32 cellular contexts compared by ENCODE assay signal in genomic region chr2:137940191-137940590, GRCh38. TPM values are rescaled to one million over a fixed set of nuclear protein-coding genes. Genes with fewer than 3 reads are reported as not detected.
"Had no signal": no experiment of that assay in that cellular context is flagged by ENCODE, and none has a peak within 500 bp of the region (broad histone marks: within the 10 kb centered on the region; RNA-seq: fewer than 3 reads in every experiment).

No MANE protein-coding gene starts in this region.

- H3K4me1 Mint-ChIP-seq: activated naive CD4-positive, alpha-beta T cell treated with anti-CD3 and anti-CD28 coated beads, Interleukin-2, amount 50 U/mL, for 24 hours; activated naive CD8-positive, alpha-beta T cell treated with anti-CD3 and anti-CD28 coated beads, Interleukin-2, amount 10 ng/mL, durations not matched to agents 7 days and 5 days had no signal

- H3K36me3 ChIP-seq: ascending aorta, breast epithelium, cardiac muscle cell, esophagus muscularis mucosa, gastrocnemius medialis, heart left ventricle had no signal

- H3K4me3 Mint-ChIP-seq: activated CD8-positive, alpha-beta T cell treated with anti-CD3 and anti-CD28 coated beads for 36 hours; activated naive CD4-positive, alpha-beta T cell treated with anti-CD3 and anti-CD28 coated beads for 36 hours; activated naive CD4-positive, alpha-beta T cell treated with anti-CD3 and anti-CD28 coated beads, Interleukin-2, amount 50 U/mL, for 24 hours; activated naive CD8-positive, alpha-beta T cell treated with anti-CD3 and anti-CD28 coated beads, Interleukin-2, amount 10 ng/mL, durations not matched to agents 7 days and 5 days; activated T-helper 1 cell treated with anti-CD3 and anti-CD28 coated beads, Interleukin-12 subunit alpha, Interleukin-12 subunit beta, Interleukin-2, Interleukin-4 antibody, amounts not matched to agents 30 ng/mL and 10 ng/mL and 1 ng/mL, durations not matched to agents 14 hours and 24 hours and 36 hours; brain; effector memory CD8-positive, alpha-beta T cell had no signal

- H3K9me3 ChIP-seq: ascending aorta, breast epithelium, esophagus muscularis mucosa, gastrocnemius medialis had no signal

- H3K4me3 ChIP-seq: ascending aorta, breast epithelium, cardiac muscle cell, coronary artery, esophagus muscularis mucosa, gastrocnemius medialis, heart left ventricle had no signal

- H3K27ac Mint-ChIP-seq: activated CD8-positive, alpha-beta T cell treated with anti-CD3 and anti-CD28 coated beads for 36 hours; activated naive CD4-positive, alpha-beta T cell treated with anti-CD3 and anti-CD28 coated beads for 36 hours; activated naive CD4-positive, alpha-beta T cell treated with anti-CD3 and anti-CD28 coated beads, Interleukin-2, amount 50 U/mL, for 24 hours; activated naive CD8-positive, alpha-beta T cell treated with anti-CD3 and anti-CD28 coated beads, Interleukin-2, amount 10 ng/mL, durations not matched to agents 7 days and 5 days; activated T-helper 1 cell treated with anti-CD3 and anti-CD28 coated beads, Interleukin-12 subunit alpha, Interleukin-12 subunit beta, Interleukin-2, Interleukin-4 antibody, amounts not matched to agents 30 ng/mL and 10 ng/mL and 1 ng/mL, durations not matched to agents 14 hours and 24 hours and 36 hours; activated T-helper 2 cell treated with anti-CD3 and anti-CD28 coated beads, Interferon-gamma antibody, Interleukin-2, Interleukin-4, amounts not matched to agents 10 μg/mL and 5 μg/mL and 100 μg/mL, durations not matched to agents 14 hours and 24 hours and 36 hours; effector memory CD8-positive, alpha-beta T cell had no signal

- H3K9me3 Mint-ChIP-seq: activated CD8-positive, alpha-beta T cell treated with anti-CD3 and anti-CD28 coated beads for 36 hours; activated naive CD4-positive, alpha-beta T cell treated with anti-CD3 and anti-CD28 coated beads, Interleukin-2, amount 50 U/mL, for 24 hours; activated naive CD8-positive, alpha-beta T cell treated with anti-CD3 and anti-CD28 coated beads, Interleukin-2, amount 10 ng/mL, durations not matched to agents 7 days and 5 days; activated T-helper 1 cell treated with anti-CD3 and anti-CD28 coated beads, Interleukin-12 subunit alpha, Interleukin-12 subunit beta, Interleukin-2, Interleukin-4 antibody, amounts not matched to agents 30 ng/mL and 10 ng/mL and 1 ng/mL, durations not matched to agents 14 hours and 24 hours and 36 hours; activated T-helper 2 cell treated with anti-CD3 and anti-CD28 coated beads, Interferon-gamma antibody, Interleukin-2, Interleukin-4, amounts not matched to agents 10 μg/mL and 5 μg/mL and 100 μg/mL, durations not matched to agents 14 hours and 24 hours and 36 hours had no signal

- H3K36me3 Mint-ChIP-seq: activated naive CD4-positive, alpha-beta T cell treated with anti-CD3 and anti-CD28 coated beads, Interleukin-2, amount 50 U/mL, for 24 hours; activated naive CD8-positive, alpha-beta T cell treated with anti-CD3 and anti-CD28 coated beads, Interleukin-2, amount 10 ng/mL, durations not matched to agents 7 days and 5 days; brain had no signal

- H3K27me3 Mint-ChIP-seq: brain had no signal

- H3K27ac ChIP-seq: ascending aorta, breast epithelium, cardiac muscle cell, coronary artery, esophagus muscularis mucosa, foreskin keratinocyte, gastrocnemius medialis, heart left ventricle had no signal

- H3K27me3 ChIP-seq: ascending aorta, breast epithelium, cardiac muscle cell, esophagus muscularis mucosa, foreskin keratinocyte, gastrocnemius medialis, heart left ventricle had no signal

- H3K4me1 ChIP-seq: ascending aorta, breast epithelium, esophagus muscularis mucosa, foreskin keratinocyte, gastrocnemius medialis had no signal

- DNase-seq: activated CD4-positive, alpha-beta T cell treated with anti-CD3 and anti-CD28 coated beads for 1 hour; activated CD4-positive, alpha-beta T cell treated with anti-CD3 and anti-CD28 coated beads for 48 hours; activated CD4-positive, alpha-beta T cell treated with anti-CD3 and anti-CD28 coated beads, Interleukin-2, amount 50 U/mL, for 1 hour; activated CD4-positive, alpha-beta T cell treated with anti-CD3 and anti-CD28 coated beads, Interleukin-2, amount 50 U/mL, for 48 hours; activated CD8-positive, alpha-beta memory T cell treated with anti-CD3 and anti-CD28 coated beads for 24 hours; activated CD8-positive, alpha-beta T cell treated with anti-CD3 and anti-CD28 coated beads for 36 hours; activated effector memory CD4-positive, alpha-beta T cell treated with anti-CD3 and anti-CD28 coated beads, Interleukin-2, amount 50 U/mL, for 16 hours; activated naive CD4-positive, alpha-beta T cell treated with anti-CD3 and anti-CD28 coated beads for 36 hours; activated naive CD8-positive, alpha-beta T cell treated with anti-CD3 and anti-CD28 coated beads, Interleukin-2, amount 10 ng/mL, durations not matched to agents 7 days and 5 days; activated T-cell treated with anti-CD3 and anti-CD28 coated beads, Interleukin-2, amount 50 U/mL, for 1 hour; activated T-cell treated with anti-CD3 and anti-CD28 coated beads, Interleukin-2, amount 50 U/mL, for 48 hours; central memory CD4-positive, alpha-beta T cell; cerebellar nuclear complex; dermis blood vessel endothelial cell; effector CD4-positive, alpha-beta T cell; effector memory CD8-positive, alpha-beta T cell; erythroblast; foreskin keratinocyte; gastrocnemius medialis; glutamatergic neuron; heart left ventricle; T-helper 2 cell had no signal

- ATAC-seq: activated CD8-positive, alpha-beta T cell treated with anti-CD3 and anti-CD28 coated beads for 36 hours; effector memory CD8-positive, alpha-beta T cell; foreskin keratinocyte; gastrocnemius medialis; heart left ventricle had no signal

RNA-seq across cellular contexts. Expression of gene HNMT, which starts 24.1 kb away (rescaled TPM):
- total RNA-seq: activated CD8-positive, alpha-beta T cell treated with anti-CD3 and anti-CD28 coated beads for 36 hours; activated naive CD4-positive, alpha-beta T cell treated with anti-CD3 and anti-CD28 coated beads for 36 hours; activated T-helper 1 cell treated with anti-CD3 and anti-CD28 coated beads, Interleukin-12 subunit alpha, Interleukin-12 subunit beta, Interleukin-2, Interleukin-4 antibody, amounts not matched to agents 30 ng/mL and 10 ng/mL and 1 ng/mL, durations not matched to agents 14 hours and 24 hours and 36 hours; activated T-helper 2 cell treated with anti-CD3 and anti-CD28 coated beads, Interferon-gamma antibody, Interleukin-2, Interleukin-4, amounts not matched to agents 10 μg/mL and 5 μg/mL and 100 μg/mL, durations not matched to agents 14 hours and 24 hours and 36 hours; T-helper 1 cell treated with Interleukin-12 subunit alpha and Interleukin-12 subunit beta and Interleukin-4 antibody, amounts not matched to agents 30 ng/mL and 1 ng/mL, for 36 hours had no signal
